In genomic region chr12:50185975-50186663, GRCh38 we compare ENCODE assay signal across 12 cellular contexts. TPM values are rescaled to one million over a fixed set of nuclear protein-coding genes. Genes with fewer than 3 reads are reported as not detected.
DNase-seq lines count a peak whose midpoint lies in the region; ATAC-seq and TF ChIP-seq lines count a peak whose summit lies in the region.
"Had no signal": no experiment of that assay in that cellular context is flagged by ENCODE, and none has a peak within 500 bp of the region (broad histone marks: within the 10 kb centered on the region; RNA-seq: fewer than 3 reads in every experiment).

No MANE protein-coding gene starts in this region.

- peaks cover 61% of the 10 kb centered on the region for H3K36me3 ChIP-seq in osteoblast (ENCODE audit: insufficient read depth, low read length)

- no peaks in the 10 kb centered on the region for H3K27me3 Mint-ChIP-seq in MCF 10A (ENCODE audit: insufficient read depth, unreplicated experiment)

- intact Hi-C loops in MCF 10A (cut with micrococcal nuclease): no loop called here

- H3K9me3 ChIP-seq in osteoblast (ENCODE audit: low read depth, low read length): no peaks in the 10 kb centered on the region
- H3K9me3 ChIP-seq: thyroid gland had no signal

- no TSS peak for BruUV-seq in MCF 10A (replicated peaks; lab: Mats Ljungman, UMichigan)

- no peak overlapping the region for H3K4me3 ChIP-seq in osteoblast (ENCODE audit: insufficient read depth, low read length)
- H3K4me3 ChIP-seq: K562, thyroid gland had no signal

- peaks cover 33% of the 10 kb centered on the region for H3K4me1 Mint-ChIP-seq in MCF 10A (ENCODE audit: insufficient read depth, unreplicated experiment)

- no peaks in the 10 kb centered on the region for H3K27me3 ChIP-seq in osteoblast (ENCODE audit: insufficient read depth, low read length)
- H3K27me3 ChIP-seq: thyroid gland had no signal

- ATAC-seq in GM21526 (IDR thresholded peaks at IDR 0.05; ENCODE audit: low FRiP score, unreplicated experiment) (no peak), GM21825 (IDR thresholded peaks at IDR 0.05; ENCODE audit: unreplicated experiment) (no peak)
- ATAC-seq: K562, left lobe of liver had no signal

- CTCF ChIA-PET in MCF 10A (lab: Yijun Ruan, JAX) (interaction anchor here (0.6 to 2.2 kb wide), 7 partner anchors 10 to 115 kb away, joined by 3 to 13 read pairs (median 5); no protein-coding TSS in a partner anchor), GM10248 (lab: Yijun Ruan, JAX) (interaction anchor here (0.8 to 4.0 kb wide), 15 partner anchors 8 to 219 kb away, joined by 3 to 16 read pairs (median 6); partner anchors contain the start of genes COX14 and SMARCD1)

- no peaks in the 10 kb centered on the region for H3K9me3 Mint-ChIP-seq in MCF 10A (ENCODE audit: unreplicated experiment)

- peaks cover 50% of the 10 kb centered on the region for H3K79me2 ChIP-seq in osteoblast (ENCODE audit: insufficient read depth, low read length)

- H3K36me3 Mint-ChIP-seq in MCF 10A (ENCODE audit: insufficient read depth, unreplicated experiment): peaks cover 31% of the 10 kb centered on the region

- DNase-seq in Daoy (ENCODE audit: low read depth): peak; percentile 81
- peak; percentile 70 for DNase-seq in NCI-H446 treated with DMSO at 0.1 percent for 48 hours (lab: John Stamatoyannopoulos, UW)
- DNase-seq in MCF 10A (ENCODE audit: unreplicated experiment): peak; percentile 22
- DNase-seq in osteoblast (ENCODE audit: insufficient read length, low spot score, missing footprints): peak; percentile 66
- no peak for DNase-seq in GM10248 (ENCODE audit: extremely low spot score)
- DNase-seq in activated CD4-positive, alpha-beta T cell treated with anti-CD3 and anti-CD28 coated beads, Interleukin-2, amount 50 U/mL, for 4 hours: no peak
- DNase-seq: stimulated activated CD4-positive, alpha-beta T cell treated with anti-CD3 and anti-CD28 coated beads, Interleukin-12 subunit alpha, Interleukin-12 subunit beta, amount 100 ng/mL, for 4 hours; thyroid gland had no signal

- H3K4me3 Mint-ChIP-seq in MCF 10A (ENCODE audit: unreplicated experiment): no peak overlapping the region

- peak overlapping the region; percentile 97 for H3K27ac ChIP-seq in osteoblast (ENCODE audit: low read depth, low read length)
- H3K27ac ChIP-seq: thyroid gland had no signal

- peak overlapping the region; percentile 68 for H3K27ac Mint-ChIP-seq in MCF 10A (ENCODE audit: low read depth, unreplicated experiment)

- peaks cover 62% of the 10 kb centered on the region for H3K4me1 ChIP-seq in osteoblast (ENCODE audit: insufficient read depth, low read length)

- POLR2A ChIA-PET in MCF 10A (lab: Yijun Ruan, JAX) (interaction anchor here (0.9 to 1.2 kb wide), 4 partner anchors 9 to 98 kb away, joined by 3 to 4 read pairs (median 4); partner anchors contain the start of gene LIMA1), GM10248 (lab: Yijun Ruan, JAX) (no interaction called here)

- H2AFZ ChIP-seq in osteoblast (ENCODE audit: low read length): no peak overlapping the region

- H4K20me1 ChIP-seq in osteoblast (ENCODE audit: insufficient read depth, low read length): no peaks in the 10 kb centered on the region

- TF ChIP-seq CTCF in MCF 10A (IDR thresholded peaks at IDR 0.05; ENCODE audit: unreplicated experiment) (no peak), osteoblast (IDR thresholded peaks at IDR 0.05; ENCODE audit: extremely low read depth, low read depth, low read length) (no peak), GM10248 (IDR thresholded peaks at IDR 0.05; ENCODE audit: control extremely low read depth, extremely low read depth, low read depth, missing control alignments) (no peak)

- peak overlapping the region; percentile 58 for H3K4me2 ChIP-seq in osteoblast (ENCODE audit: insufficient read depth, low read length)

RNA-seq across cellular contexts. Expression of gene CERS5, which starts 18.9 kb away (rescaled TPM):
- 18.2 and 36.6 TPM in 2 replicates for total RNA-seq in Daoy (2014; rRNA removed; shearing (Covaris generic))
- 56.8 and 58.1 TPM in 2 replicates for total RNA-seq in MCF 10A (2022)
- 30.9 and 33.7 TPM in 2 replicates for total RNA-seq in osteoblast

Comparison
In these comparisons a context has a peak if more than half of its experiments do, and no peak if none do; other contexts are left out.
1. DNase-seq: peak in Daoy (single experiment), NCI-H446 treated with DMSO at 0.1 percent for 48 hours (single experiment), MCF 10A (single experiment) and osteoblast (single experiment); none in GM10248 (single experiment) and activated CD4-positive, alpha-beta T cell treated with anti-CD3 and anti-CD28 coated beads, Interleukin-2, amount 50 U/mL, for 4 hours (0 of 2).